25 cellular contexts compared by ENCODE assay signal in genomic region chr13:109606404-109607028, GRCh38.
"Had no signal": no experiment of that assay in that cellular context is flagged by ENCODE, and none has a peak within 500 bp of the region (broad histone marks: within the 10 kb centered on the region; RNA-seq: fewer than 3 reads in every experiment).

No MANE protein-coding gene starts in this region.

- H3K27ac Mint-ChIP-seq: activated B cell treated with CpG ODN at 0.5 μM for 24 hours; activated CD4-positive, alpha-beta memory T cell treated with anti-CD3 and anti-CD28 coated beads, Interleukin-2, amount 10 ng/mL, durations not matched to agents 7 days and 5 days; activated naive CD4-positive, alpha-beta T cell treated with anti-CD3 and anti-CD28 coated beads for 36 hours; activated naive CD8-positive, alpha-beta T cell; activated T-helper 17 cell treated with anti-CD3 and anti-CD28 coated beads, Interleukin-2, amount 50 U/mL, for 72 hours; T-helper 17 cell had no signal

- H3K4me3 Mint-ChIP-seq: activated B cell treated with CpG ODN at 0.5 μM for 24 hours; activated CD4-positive, alpha-beta memory T cell treated with anti-CD3 and anti-CD28 coated beads, Interleukin-2, amount 10 ng/mL, durations not matched to agents 7 days and 5 days; activated naive CD4-positive, alpha-beta T cell treated with anti-CD3 and anti-CD28 coated beads for 36 hours; activated naive CD8-positive, alpha-beta T cell; activated T-helper 17 cell treated with anti-CD3 and anti-CD28 coated beads, Interleukin-2, amount 50 U/mL, for 72 hours; T-helper 17 cell had no signal

- H3K27me3 ChIP-seq: Peyer's patch had no signal

- DNase-seq: activated B cell treated with CpG ODN at 0.5 μM for 24 hours; activated CD4-positive, alpha-beta memory T cell treated with anti-CD3 and anti-CD28 coated beads, Interleukin-2, amount 10 ng/mL, durations not matched to agents 7 days and 5 days; activated CD4-positive, alpha-beta T cell treated with anti-CD3 and anti-CD28 coated beads, Interleukin-2, amount 50 U/mL, for 1 hour; activated gamma-delta T cell; activated naive CD4-positive, alpha-beta T cell treated with anti-CD3 and anti-CD28 coated beads for 36 hours; activated T-cell treated with anti-CD3 and anti-CD28 coated beads for 4 hours; activated T-cell treated with anti-CD3 and anti-CD28 coated beads, Interleukin-2, amount 50 U/mL, for 48 hours; anterior cingulate cortex; Karpas-422; MM.1S; NCI-H1092; NCI-H1417; NCI-H1930; NCI-H345; NCI-H510A; NCI-H526 treated with DMSO at 0.1 percent for 48 hours; NCI-H82; Peyer's patch; Right ventricle myocardium superior; T-helper 17 cell; T1000 had no signal

- H3K27me3 Mint-ChIP-seq: activated B cell treated with CpG ODN at 0.5 μM for 24 hours; activated CD4-positive, alpha-beta memory T cell treated with anti-CD3 and anti-CD28 coated beads, Interleukin-2, amount 10 ng/mL, durations not matched to agents 7 days and 5 days; activated naive CD8-positive, alpha-beta T cell had no signal

- H3K4me3 ChIP-seq: K562, Peyer's patch had no signal

- H3K4me1 Mint-ChIP-seq: activated B cell treated with CpG ODN at 0.5 μM for 24 hours; activated CD4-positive, alpha-beta memory T cell treated with anti-CD3 and anti-CD28 coated beads, Interleukin-2, amount 10 ng/mL, durations not matched to agents 7 days and 5 days; activated T-helper 17 cell treated with anti-CD3 and anti-CD28 coated beads, Interleukin-2, amount 50 U/mL, for 72 hours had no signal

- H3K27ac ChIP-seq: Peyer's patch, RWPE1 had no signal

- H3K4me1 ChIP-seq: Peyer's patch had no signal

- ATAC-seq: activated T-helper 17 cell treated with anti-CD3 and anti-CD28 coated beads, Interleukin-2, amount 50 U/mL, for 72 hours; K562; T-helper 17 cell had no signal

- H3K9me3 ChIP-seq: Peyer's patch had no signal

- H3K9me3 Mint-ChIP-seq: activated CD4-positive, alpha-beta memory T cell treated with anti-CD3 and anti-CD28 coated beads, Interleukin-2, amount 10 ng/mL, durations not matched to agents 7 days and 5 days; activated naive CD4-positive, alpha-beta T cell treated with anti-CD3 and anti-CD28 coated beads for 36 hours; activated T-helper 17 cell treated with anti-CD3 and anti-CD28 coated beads, Interleukin-2, amount 50 U/mL, for 72 hours had no signal

- H3K36me3 ChIP-seq: Peyer's patch had no signal
